ENCODE assay signal across 11 cellular contexts in the genomic region with DNA sequence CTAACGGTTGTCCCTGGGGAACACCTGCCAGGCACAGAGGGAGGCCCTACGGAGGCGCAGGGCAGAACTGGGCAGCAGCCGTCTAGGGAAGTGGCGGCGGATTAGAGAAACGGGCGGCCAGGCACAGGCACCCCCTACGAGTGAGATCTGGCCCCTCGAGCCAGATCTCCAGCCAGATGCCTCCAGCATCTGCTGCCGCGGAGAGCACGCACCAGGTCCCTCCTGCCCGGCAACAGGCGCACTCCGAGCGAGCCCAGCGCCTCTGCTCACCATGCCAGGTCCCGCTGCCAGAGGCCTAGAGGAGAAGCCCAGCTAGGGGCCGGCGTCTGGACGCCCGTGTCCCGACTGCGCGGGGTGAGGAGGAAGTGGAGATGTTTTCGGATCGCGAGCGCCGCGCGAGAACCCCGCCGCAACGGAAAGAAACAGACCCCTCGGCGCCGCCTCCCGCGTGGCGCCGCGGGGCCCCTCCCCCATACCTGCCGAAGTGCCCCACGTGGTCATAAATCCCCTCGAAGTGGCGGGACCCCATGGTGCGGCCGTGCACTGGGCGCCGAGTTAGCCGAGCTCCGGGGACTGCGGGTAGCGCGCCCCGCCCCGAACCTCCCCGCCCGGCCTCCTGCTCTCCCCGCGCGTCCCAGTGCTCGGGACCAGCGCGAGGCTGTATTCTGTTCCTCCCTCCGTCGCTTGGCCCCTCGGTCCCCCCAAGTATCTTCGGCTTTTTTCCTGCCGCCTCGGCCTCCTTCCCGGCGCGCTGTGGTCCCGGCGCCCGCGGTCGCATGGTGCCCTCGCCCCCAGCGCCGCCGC. TPM values are rescaled to one million over a fixed set of nuclear protein-coding genes. Genes with fewer than 3 reads are reported as not detected.
DNase-seq lines count a peak whose midpoint lies in the region; ATAC-seq and TF ChIP-seq lines count a peak whose summit lies in the region.
"Had no signal": no experiment of that assay in that cellular context is flagged by ENCODE, and none has a peak within 500 bp of the region (broad histone marks: within the 10 kb centered on the region; RNA-seq: fewer than 3 reads in every experiment).

A gene with protein sequence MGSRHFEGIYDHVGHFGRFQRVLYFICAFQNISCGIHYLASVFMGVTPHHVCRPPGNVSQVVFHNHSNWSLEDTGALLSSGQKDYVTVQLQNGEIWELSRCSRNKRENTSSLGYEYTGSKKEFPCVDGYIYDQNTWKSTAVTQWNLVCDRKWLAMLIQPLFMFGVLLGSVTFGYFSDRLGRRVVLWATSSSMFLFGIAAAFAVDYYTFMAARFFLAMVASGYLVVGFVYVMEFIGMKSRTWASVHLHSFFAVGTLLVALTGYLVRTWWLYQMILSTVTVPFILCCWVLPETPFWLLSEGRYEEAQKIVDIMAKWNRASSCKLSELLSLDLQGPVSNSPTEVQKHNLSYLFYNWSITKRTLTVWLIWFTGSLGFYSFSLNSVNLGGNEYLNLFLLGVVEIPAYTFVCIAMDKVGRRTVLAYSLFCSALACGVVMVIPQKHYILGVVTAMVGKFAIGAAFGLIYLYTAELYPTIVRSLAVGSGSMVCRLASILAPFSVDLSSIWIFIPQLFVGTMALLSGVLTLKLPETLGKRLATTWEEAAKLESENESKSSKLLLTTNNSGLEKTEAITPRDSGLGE (minus strand): TSS at position 568 of the 804 bp plus-strand sequence. CDS start 39 bp downstream, at position 529.

- H3K27me3 ChIP-seq in ascending aorta = no peaks in the 10 kb centered on the region

- H3K4me1 Mint-ChIP-seq in activated T-cell treated with anti-CD3 and anti-CD28 coated beads, Interleukin-2, amount 50 U/mL, for 72 hours (ENCODE audit: low read depth) = peaks cover 14% of the 10 kb centered on the region
- H3K4me1 Mint-ChIP-seq in immature natural killer cell (peaks cover 3 to 10% of the 10 kb centered on the region in 2 donors), chondrocyte (ENCODE audit: low read depth) (no peaks in the 10 kb centered on the region)

- H3K36me3 Mint-ChIP-seq in activated T-cell treated with anti-CD3 and anti-CD28 coated beads, Interleukin-2, amount 50 U/mL, for 72 hours (ENCODE audit: insufficient read depth in 2 of 2) = no peaks in the 10 kb centered on the region
- H3K36me3 Mint-ChIP-seq in immature natural killer cell = no peaks in the 10 kb centered on the region
- H3K36me3 Mint-ChIP-seq in chondrocyte (ENCODE audit: low read depth) = no peaks in the 10 kb centered on the region

- DNase-seq in activated T-cell treated with anti-CD3 and anti-CD28 coated beads, Interleukin-2, amount 50 U/mL, for 72 hours = no peak
- no peak for DNase-seq in activated T-cell treated with anti-CD3 and anti-CD28 coated beads, Interleukin-2, amount 50 U/mL, for 48 hours
- DNase-seq in ascending aorta (ENCODE audit: low spot score in 2 of 2) (no peak), immature natural killer cell (no peak), posterior cingulate gyrus (no peak), chondrocyte (ENCODE audit: low spot score) (no peak)
- DNase-seq: DMS153, head of caudate nucleus had no signal

- H3K4me1 ChIP-seq in ascending aorta (no peaks in the 10 kb centered on the region), urinary bladder (ENCODE audit: insufficient read depth) (no peaks in the 10 kb centered on the region)

- intact Hi-C loops in ascending aorta (cut with DNase I) (no loop called here), posterior cingulate gyrus (cut with DNase I) (no loop called here)

- no peaks in the 10 kb centered on the region for H3K9me3 ChIP-seq in ascending aorta

- H3K36me3 ChIP-seq in ascending aorta (no peaks in the 10 kb centered on the region), urinary bladder (ENCODE audit: insufficient read depth) (no peaks in the 10 kb centered on the region)

- no peaks in the 10 kb centered on the region for H3K9me3 Mint-ChIP-seq in activated T-cell treated with anti-CD3 and anti-CD28 coated beads, Interleukin-2, amount 50 U/mL, for 72 hours
- H3K9me3 Mint-ChIP-seq in immature natural killer cell (no peaks in the 10 kb centered on the region), chondrocyte (ENCODE audit: low read depth) (peaks cover 3% of the 10 kb centered on the region)

- H3K4me3 Mint-ChIP-seq in activated T-cell treated with anti-CD3 and anti-CD28 coated beads, Interleukin-2, amount 50 U/mL, for 72 hours = peak within 1 kb of the TSS; percentile 66 to 83
- H3K4me3 Mint-ChIP-seq in immature natural killer cell (peak within 1 kb of the TSS; percentile 28 to 56 (median 37)), chondrocyte (ENCODE audit: unreplicated experiment) (no peak within 1 kb of the TSS)

- TF ChIP-seq CTCF in ascending aorta (IDR thresholded peaks at IDR 0.05) = no peak
- TF ChIP-seq CTCF in chondrocyte (IDR thresholded peaks at IDR 0.05) = no peak

- peak within 1 kb of the TSS; percentile 40 to 55 for H3K4me3 ChIP-seq in ascending aorta
- peak within 1 kb of the TSS; percentile 20 for H3K4me3 ChIP-seq in urinary bladder (ENCODE audit: low read depth, low read length)

- H3K27ac Mint-ChIP-seq in activated T-cell treated with anti-CD3 and anti-CD28 coated beads, Interleukin-2, amount 50 U/mL, for 72 hours = no peak within 1 kb of the TSS
- H3K27ac Mint-ChIP-seq in immature natural killer cell (no peak within 1 kb of the TSS), chondrocyte (ENCODE audit: unreplicated experiment) (no peak within 1 kb of the TSS)

- WGBS in urinary bladder = 3% methylated on average over 83 of the region's 85 CpGs

- ATAC-seq in activated T-cell treated with anti-CD3 and anti-CD28 coated beads, Interleukin-2, amount 50 U/mL, for 72 hours (replicated peaks in 1 of 2) = peak in 1 of 2 donors; percentile 27
- ATAC-seq in GM19324 (IDR thresholded peaks at IDR 0.05; ENCODE audit: low FRiP score, unreplicated experiment) = no peak

- H3K27ac ChIP-seq in ascending aorta (no peak within 1 kb of the TSS), urinary bladder (ENCODE audit: low read depth) (no peak within 1 kb of the TSS)

- H3K27me3 Mint-ChIP-seq in activated T-cell treated with anti-CD3 and anti-CD28 coated beads, Interleukin-2, amount 50 U/mL, for 72 hours (ENCODE audit: low read depth) = peaks cover 55% of the 10 kb centered on the region
- H3K27me3 Mint-ChIP-seq in immature natural killer cell (ENCODE audit: low read depth in 3 of 3) (peaks cover 4 to 20% (median 8%) of the 10 kb centered on the region in 3 donors), chondrocyte (ENCODE audit: low read depth) (peaks cover 17% of the 10 kb centered on the region)

RNA-seq across cellular contexts. Expression of the gene that starts here (rescaled TPM):
- total RNA-seq in activated T-cell treated with anti-CD3 and anti-CD28 coated beads, Interleukin-2, amount 50 U/mL, for 72 hours = not detected
- total RNA-seq in ascending aorta = not detected
- polyA plus RNA-seq in immature natural killer cell = not detected
- 0.63 TPM for total RNA-seq in urinary bladder
- 0.53 TPM for polyA plus RNA-seq in urinary bladder
- total RNA-seq in chondrocyte = not detected in 3 replicates
- total RNA-seq: T-helper 1 cell treated with Interleukin-12 subunit alpha and Interleukin-12 subunit beta and Interleukin-4 antibody, amounts not matched to agents 30 ng/mL and 1 ng/mL, for 36 hours had no signal
